9 cellular contexts compared by ENCODE assay signal in genomic region chr3:11604139-11604895, GRCh38. TPM values are rescaled to one million over a fixed set of nuclear protein-coding genes. Genes with fewer than 3 reads are reported as not detected.
A peak's percentile ranks its signal among the peaks of the same experiment; 100 is the strongest.
DNase-seq lines count a peak whose midpoint lies in the region; ATAC-seq and TF ChIP-seq lines count a peak whose summit lies in the region.
"Had no signal": no experiment of that assay in that cellular context is flagged by ENCODE, and none has a peak within 500 bp of the region (broad histone marks: within the 10 kb centered on the region; RNA-seq: fewer than 3 reads in every experiment).

No MANE protein-coding gene starts in this region.

- no peak overlapping the region for H3K4me3 ChIP-seq in esophagus muscularis mucosa
- H3K4me3 ChIP-seq in parathyroid adenoma (ENCODE audit: low read depth, low read length): no peak overlapping the region

- TF ChIP-seq POLR2A in esophagus muscularis mucosa (IDR thresholded peaks at IDR 0.05; ENCODE audit: low read depth): no peak

- DNase-seq in CMK (ENCODE audit: low read depth) (peak; percentile 42), NCI-H226 (peak; percentile 98), esophagus muscularis mucosa (ENCODE audit: extremely low spot score) (no peak), SKM-1 (lab: John Stamatoyannopoulos, UW; ENCODE audit: unreplicated experiment) (no peak), medulla oblongata (ENCODE audit: extremely low spot score) (no peak)
- DNase-seq in stimulated activated CD8-positive, alpha-beta memory T cell treated with anti-CD3 and anti-CD28 coated beads, Interleukin-4, amount 100 ng/mL, for 48 hours: no peak
- DNase-seq: small intestine had no signal

- H3K36me3 ChIP-seq in esophagus muscularis mucosa (peaks cover 0 to 6% (median 0%) of the 10 kb centered on the region in 4 donors), parathyroid adenoma (ENCODE audit: control insufficient read depth, insufficient read depth, low read length) (no peaks in the 10 kb centered on the region)

- WGBS in esophagus muscularis mucosa: 64% methylated on average over 13 of the region's 15 CpGs

- intact Hi-C loops in esophagus muscularis mucosa (cut with DNase I): no loop called here

- peak overlapping the region; percentile 85 to 92 (median 86) for H3K27ac ChIP-seq in esophagus muscularis mucosa (replicated peaks in 1 of 4)
- H3K27ac ChIP-seq in parathyroid adenoma: peak overlapping the region; percentile 29

- TF ChIP-seq EP300 in esophagus muscularis mucosa (IDR thresholded peaks at IDR 0.05): no peak

- peaks cover 5% of the 10 kb centered on the region for H3K79me2 ChIP-seq in parathyroid adenoma

- no peak overlapping the region for H3K9ac ChIP-seq in parathyroid adenoma

- peaks cover 65 to 95% (median 87%) of the 10 kb centered on the region in 4 donors for H3K4me1 ChIP-seq in esophagus muscularis mucosa
- H3K4me1 ChIP-seq in parathyroid adenoma: peaks cover 21% of the 10 kb centered on the region

- TF ChIP-seq CTCF in esophagus muscularis mucosa (IDR thresholded peaks at IDR 0.05) (no peak), parathyroid adenoma (IDR thresholded peaks at IDR 0.05) (no peak)

- no peak for ATAC-seq in HG02642 (IDR thresholded peaks at IDR 0.05; ENCODE audit: poor library complexity, unreplicated experiment)

- no peak overlapping the region for H2AFZ ChIP-seq in parathyroid adenoma

- H3K4me2 ChIP-seq in parathyroid adenoma (ENCODE audit: low read length): no peak overlapping the region

- no peaks in the 10 kb centered on the region for H3K9me3 ChIP-seq in esophagus muscularis mucosa
- H3K9me3 ChIP-seq in parathyroid adenoma (ENCODE audit: control insufficient read depth, low read length): no peaks in the 10 kb centered on the region

- H3K27me3 ChIP-seq in esophagus muscularis mucosa (no peaks in the 10 kb centered on the region), parathyroid adenoma (ENCODE audit: control insufficient read depth, insufficient read depth, low read length) (no peaks in the 10 kb centered on the region)

RNA-seq across cellular contexts. Expression of gene VGLL4, which starts 39.4 kb away (rescaled TPM):
- total RNA-seq in esophagus muscularis mucosa: 100 to 1,000 TPM in 1 of 4 donors, 10 to 100 TPM in 3; 51.5 to 222 (median 80.7) TPM

Comparison
In these comparisons a context has a peak if more than half of its experiments do, and no peak if none do; other contexts are left out.
1. DNase-seq: peak in CMK (single experiment) and NCI-H226 (single experiment); none in esophagus muscularis mucosa (single experiment), SKM-1 (single experiment), stimulated activated CD8-positive, alpha-beta memory T cell treated with anti-CD3 and anti-CD28 coated beads, Interleukin-4, amount 100 ng/mL, for 48 hours (single experiment) and medulla oblongata (single experiment).